Comparison of ENCODE assay signal across 25 cellular contexts in genomic region chr1:48829446-48829845, GRCh38. TPM values are rescaled to one million over a fixed set of nuclear protein-coding genes. Genes with fewer than 3 reads are reported as not detected.
"Had no signal": no experiment of that assay in that cellular context is flagged by ENCODE, and none has a peak within 500 bp of the region (broad histone marks: within the 10 kb centered on the region; RNA-seq: fewer than 3 reads in every experiment).

No MANE protein-coding gene starts in this region.

- H3K4me1 ChIP-seq: colonic mucosa, esophagus muscularis mucosa, foreskin keratinocyte, gastrocnemius medialis, gastroesophageal sphincter, heart left ventricle, heart right ventricle had no signal

- H3K27ac ChIP-seq: colonic mucosa, coronary artery, epithelial cell of prostate, esophagus muscularis mucosa, esophagus squamous epithelium, foreskin keratinocyte, gastrocnemius medialis, gastroesophageal sphincter, heart left ventricle, heart right ventricle had no signal

- H3K9me3 ChIP-seq: colonic mucosa, esophagus muscularis mucosa, esophagus squamous epithelium, gastrocnemius medialis, gastroesophageal sphincter, heart left ventricle had no signal

- H3K4me3 ChIP-seq: colonic mucosa, coronary artery, dorsolateral prefrontal cortex, esophagus muscularis mucosa, esophagus squamous epithelium, gastrocnemius medialis, gastroesophageal sphincter, heart left ventricle, heart right ventricle had no signal

- ATAC-seq: effector memory CD8-positive, alpha-beta T cell; esophagus mucosa; foreskin keratinocyte; gastrocnemius medialis; gastroesophageal sphincter; heart left ventricle; heart right ventricle had no signal

- H3K36me3 ChIP-seq: colonic mucosa, esophagus muscularis mucosa, esophagus squamous epithelium, gastrocnemius medialis, gastroesophageal sphincter, heart left ventricle, heart right ventricle had no signal

- DNase-seq: colonic mucosa; cortex of kidney; dermis blood vessel endothelial cell; dorsolateral prefrontal cortex; effector CD4-positive, alpha-beta T cell; effector CD8-positive, alpha-beta T cell; effector memory CD4-positive, alpha-beta T cell; effector memory CD8-positive, alpha-beta T cell; endodermal cell; erythroblast; esophagus squamous epithelium; foreskin fibroblast; foreskin keratinocyte; foreskin melanocyte; gastrocnemius medialis; glutamatergic neuron; head of caudate nucleus; heart left ventricle; heart right ventricle had no signal

- H3K27me3 ChIP-seq: colonic mucosa, dorsolateral prefrontal cortex, esophagus muscularis mucosa had no signal

RNA-seq across cellular contexts. Expression of gene BEND5, which starts 52.8 kb away (rescaled TPM):
- polyA plus RNA-seq: endothelial cell of umbilical vein, foreskin keratinocyte had no signal
